12 cellular contexts compared by ENCODE assay signal in the genomic region with DNA sequence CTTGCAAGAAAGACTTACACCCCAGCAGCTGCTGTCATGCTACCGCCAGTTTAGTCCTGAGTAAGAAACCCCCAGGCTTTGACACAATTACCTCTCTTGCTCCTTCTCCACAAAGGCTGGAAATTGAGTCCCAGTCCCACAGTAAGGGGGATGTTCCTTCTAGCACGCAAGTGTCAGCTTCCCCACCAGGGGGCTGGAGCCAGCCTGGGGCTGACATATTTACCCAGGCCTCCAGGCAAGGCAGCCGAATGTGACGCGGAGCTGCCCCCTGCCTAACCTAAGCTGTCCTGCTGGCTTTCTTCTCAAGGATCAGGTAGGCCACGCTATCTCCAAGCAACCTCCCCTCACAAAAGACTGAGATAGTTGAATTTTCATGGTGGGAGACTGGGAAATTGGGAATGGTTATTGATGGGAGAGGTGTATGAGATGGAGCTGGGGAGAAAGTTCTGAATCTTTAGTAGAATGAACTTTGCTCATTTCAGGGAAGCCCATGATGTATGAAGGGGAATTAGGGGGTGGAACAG. TPM values are rescaled to one million over a fixed set of nuclear protein-coding genes. Genes with fewer than 3 reads are reported as not detected.
DNase-seq lines count a peak whose midpoint lies in the region; ATAC-seq and TF ChIP-seq lines count a peak whose summit lies in the region.
"Had no signal": no experiment of that assay in that cellular context is flagged by ENCODE, and none has a peak within 500 bp of the region (broad histone marks: within the 10 kb centered on the region; RNA-seq: fewer than 3 reads in every experiment).

No MANE protein-coding gene starts in this region.

- ATAC-seq in Panc1, result no peak

- H3K36me3 Mint-ChIP-seq in activated naive CD8-positive, alpha-beta T cell treated with anti-CD3 and anti-CD28 coated beads for 36 hours, result no peaks in the 10 kb centered on the region

- CTCF ChIA-PET in Panc1 (lab: Charles Lee), result interaction anchor here (0.6 kb wide), 1 partner anchor 551 kb away, joined by 4 read pairs; no protein-coding TSS in a partner anchor

- H3K27me3 Mint-ChIP-seq in activated naive CD8-positive, alpha-beta T cell treated with anti-CD3 and anti-CD28 coated beads for 36 hours, result peaks cover 7% of the 10 kb centered on the region

- H3K27ac Mint-ChIP-seq in activated naive CD8-positive, alpha-beta T cell treated with anti-CD3 and anti-CD28 coated beads for 36 hours, result no peak overlapping the region

- BruUV-seq in Panc1 (replicated peaks; lab: Mats Ljungman, UMichigan), result no TSS peak

- in situ Hi-C loops in ACHN (cut with HindIII; ENCODE audit: low pct_ligation_motif_present, low pct_unique_long_range_greater_than_20kb, low sequenced_read_pairs), result no loop called here
- in situ Hi-C loops in Panc1 (cut with HindIII; ENCODE audit: low pct_unique_long_range_greater_than_20kb, low sequenced_read_pairs), result no loop called here

- no peaks in the 10 kb centered on the region for H3K4me1 ChIP-seq in Panc1 (ENCODE audit: control insufficient read depth, insufficient read depth, low read length)
- H3K4me1 ChIP-seq: suprapubic skin had no signal

- intact Hi-C loops in Panc1 (cut with micrococcal nuclease; ENCODE audit: unreplicated experiment), result no loop called here

- peak; percentile 39 for DNase-seq in ACHN
- no peak for DNase-seq in GM12864 (ENCODE audit: low read depth)
- no peak for DNase-seq in Panc1 (ENCODE audit: low read depth, low spot score)
- DNase-seq in fibroblast of pulmonary artery (ENCODE audit: low read depth), result no peak
- no peak for DNase-seq in activated naive CD8-positive, alpha-beta T cell treated with anti-CD3 and anti-CD28 coated beads for 36 hours
- DNase-seq in SKM-1 (lab: John Stamatoyannopoulos, UW; ENCODE audit: unreplicated experiment), result no peak
- DNase-seq in activated CD4-positive, alpha-beta T cell treated with anti-CD3 and anti-CD28 coated beads for 4 hours, result no peak
- DNase-seq in HPDE6-E6E7 (ENCODE audit: extremely low spot score), result no peak
- DNase-seq: activated naive CD4-positive, alpha-beta T cell; DMS79 treated with DMSO at 0.1 percent for 48 hours had no signal

- no peaks in the 10 kb centered on the region for H3K9me3 Mint-ChIP-seq in activated naive CD8-positive, alpha-beta T cell treated with anti-CD3 and anti-CD28 coated beads for 36 hours

- H3K27me3 ChIP-seq in Panc1 (ENCODE audit: control insufficient read depth, insufficient read depth, low read length), result peaks cover 6% of the 10 kb centered on the region
- H3K27me3 ChIP-seq: suprapubic skin had no signal

- TF ChIP-seq CTCF in GM12864 (IDR thresholded peaks at IDR 0.05; ENCODE audit: low read depth, low read length, missing control alignments), result peak; percentile 8
- 0 out of 2 replicates have a peak, but pooled peaks have one; percentile 14 for TF ChIP-seq CTCF in Panc1 (IDR thresholded peaks at IDR 0.05)
- TF ChIP-seq CTCF in fibroblast of pulmonary artery (IDR thresholded peaks at IDR 0.05; ENCODE audit: low read length, missing control alignments), result peak; percentile 16

- H3K27ac ChIP-seq in Panc1 (ENCODE audit: low read length), result no peak overlapping the region
- H3K27ac ChIP-seq: suprapubic skin had no signal

- no peak overlapping the region for H3K4me3 Mint-ChIP-seq in activated naive CD8-positive, alpha-beta T cell treated with anti-CD3 and anti-CD28 coated beads for 36 hours

- no peaks in the 10 kb centered on the region for H3K36me3 ChIP-seq in Panc1 (ENCODE audit: control insufficient read depth, insufficient read depth, low read length)
- H3K36me3 ChIP-seq: suprapubic skin had no signal

- no peaks in the 10 kb centered on the region for H3K4me1 Mint-ChIP-seq in activated naive CD8-positive, alpha-beta T cell treated with anti-CD3 and anti-CD28 coated beads for 36 hours

- H3K4me3 ChIP-seq in GM12864 (ENCODE audit: low read depth, low read length) (no peak overlapping the region), Panc1 (ENCODE audit: low read depth in 2 of 2, low read length in 2 of 2) (no peak overlapping the region), fibroblast of pulmonary artery (replicated peaks; ENCODE audit: low read depth, low read length) (no peak overlapping the region)
- H3K4me3 ChIP-seq: suprapubic skin had no signal

- H3K9me3 ChIP-seq in Panc1 (ENCODE audit: control insufficient read depth, insufficient read depth, low read depth, low read length), result no peaks in the 10 kb centered on the region
- H3K9me3 ChIP-seq: suprapubic skin had no signal

- POLR2A ChIA-PET in Panc1 (lab: Charles Lee), result no interaction called here

RNA-seq across cellular contexts. Expression of gene BMPER, which starts 19.2 kb away (rescaled TPM):
- total RNA-seq in Panc1 (2021; ENCODE audit: unreplicated experiment), result not detected
- polyA plus RNA-seq in Panc1 (2012; ENCODE audit: insufficient read length), result not detected
- total RNA-seq in activated naive CD8-positive, alpha-beta T cell treated with anti-CD3 and anti-CD28 coated beads for 36 hours, result not detected
- total RNA-seq: T-helper 2 cell treated with Interferon-gamma antibody and Interleukin-4, amounts not matched to agents 100 ng/mL and 5 ng/mL, for 36 hours had no signal
